ENCODE assay signal across 8 cellular contexts in the genomic region with DNA sequence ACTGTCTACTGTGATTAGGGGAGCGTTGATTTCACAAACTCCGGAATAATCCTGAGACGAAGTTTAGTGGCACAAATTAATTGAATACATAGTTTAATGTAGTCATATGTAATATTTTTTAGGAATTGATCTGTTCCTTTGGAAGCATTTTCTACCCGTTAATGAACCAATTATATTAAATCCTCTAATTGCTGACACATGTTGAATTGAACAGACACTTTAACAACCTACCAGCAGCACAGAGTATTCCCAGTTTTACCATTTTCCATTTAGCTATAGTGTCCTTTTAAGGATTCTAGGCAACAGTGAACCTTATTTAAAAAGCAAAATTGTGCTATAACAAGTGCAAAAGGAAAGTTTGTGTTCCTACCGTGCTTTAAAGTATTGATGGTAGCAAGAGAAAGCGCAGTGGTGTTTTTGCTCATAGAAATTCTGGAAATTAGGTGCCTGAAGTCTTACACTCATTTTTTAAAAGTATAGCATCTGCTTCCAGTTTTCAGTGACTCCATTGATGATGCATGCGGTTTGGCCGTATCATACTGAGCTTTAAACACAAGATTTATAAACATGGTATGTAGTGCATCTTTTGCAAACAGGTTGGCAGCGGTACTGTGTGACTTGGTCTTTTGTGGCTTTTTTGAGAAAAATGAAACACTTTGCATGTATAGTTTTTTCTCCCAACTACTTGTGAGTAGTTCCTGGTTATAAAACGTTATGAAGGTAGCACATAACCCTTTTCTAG. TPM values are rescaled to one million over a fixed set of nuclear protein-coding genes. Genes with fewer than 3 reads are reported as not detected.
DNase-seq lines count a peak whose midpoint lies in the region; ATAC-seq and TF ChIP-seq lines count a peak whose summit lies in the region.

No MANE protein-coding gene starts in this region.

- H3K4me2 ChIP-seq in H9 (ENCODE audit: insufficient read depth, insufficient read length, low read length), result peak overlapping the region; percentile 78

- no peaks in the 10 kb centered on the region for H3K27me3 ChIP-seq in H9 (ENCODE audit: insufficient read depth, low read length)

- no peaks in the 10 kb centered on the region for H3K79me1 ChIP-seq in H9 (ENCODE audit: insufficient read depth, low read depth, low read length, poor library complexity, severe bottlenecking)

- peaks cover 40 to 64% (median 59%) of the 10 kb centered on the region in 3 experiments for H3K36me3 Mint-ChIP-seq in H9 (ENCODE audit: insufficient read depth in 1 of 3, low read depth in 3 of 3)
- H3K36me3 Mint-ChIP-seq in activated B cell treated with CpG ODN at 0.5 μM for 24 hours (ENCODE audit: low read depth), result peaks cover 51% of the 10 kb centered on the region
- H3K36me3 Mint-ChIP-seq in glutamatergic neuron (ENCODE audit: unreplicated experiment), result no peaks in the 10 kb centered on the region
- peaks cover 87% of the 10 kb centered on the region for H3K36me3 Mint-ChIP-seq in stimulated activated effector memory CD8-positive, alpha-beta T cell treated with anti-CD3 and anti-CD28 coated beads, Interleukin-12 subunit alpha, Interleukin-12 subunit beta, amount 100 ng/mL, for 72 hours

- peaks cover 55% of the 10 kb centered on the region for H3K79me2 ChIP-seq in H9 (ENCODE audit: insufficient read depth, low read length)

- H3K4me1 ChIP-seq in H9 (ENCODE audit: insufficient read depth, low read length), result peaks cover 3% of the 10 kb centered on the region; the same call in 1 of the 2 replicates

- POLR2A ChIA-PET in activated B cell treated with CpG ODN at 0.5 μM for 24 hours (lab: Charles Lee), result interaction anchor here (0.6 kb wide), 1 partner anchor 37 kb away, joined by 3 read pairs; no protein-coding TSS in a partner anchor

- CTCF ChIA-PET in activated B cell treated with CpG ODN at 0.5 μM for 24 hours (lab: Charles Lee), result interaction anchor here (1.1 kb wide), 1 partner anchor 155 kb away, joined by 3 read pairs; no protein-coding TSS in a partner anchor

- H3K9me3 ChIP-seq in H9 (ENCODE audit: control insufficient read depth, low read depth, low read length), result no peaks in the 10 kb centered on the region

- H3K4ac ChIP-seq in H9 (ENCODE audit: low read depth, low read length), result no peak overlapping the region

- H4K8ac ChIP-seq in H9 (replicated peaks; ENCODE audit: insufficient read length, low read depth, low read length), result no peak overlapping the region

- H3K18ac ChIP-seq in H9 (ENCODE audit: insufficient read length, low read depth, low read length), result no peak overlapping the region

- intact Hi-C loops in activated B cell treated with CpG ODN at 0.5 μM for 24 hours (cut with micrococcal nuclease), result loop anchor here (2.0 kb wide), 1 partner anchor 15 kb away; no protein-coding TSS in a partner anchor

- H2BK5ac ChIP-seq in H9 (ENCODE audit: insufficient read length, low read length), result no peak overlapping the region

- H3K9ac ChIP-seq in H9 (ENCODE audit: extremely low read depth, insufficient read length, low read length), result peak overlapping the region; percentile 99

- no peak for TF ChIP-seq CTCF in H9 (conservative IDR thresholded peaks at IDR 0.05)
- no peak for TF ChIP-seq CTCF in activated B cell treated with CpG ODN at 0.5 μM for 24 hours (IDR thresholded peaks at IDR 0.05)
- no peak for TF ChIP-seq CTCF in glutamatergic neuron (IDR thresholded peaks at IDR 0.05; ENCODE audit: partially characterized antibody, unreplicated experiment)

- H3K14ac ChIP-seq in H9 (ENCODE audit: insufficient read depth, low read length), result no peak overlapping the region

- no peak overlapping the region for H2BK12ac ChIP-seq in H9 (ENCODE audit: insufficient read length, low read depth, low read length)

- H3K23ac ChIP-seq in H9 (ENCODE audit: insufficient read length, low read depth, low read length), result no peak overlapping the region

- no CpG with 5 or more reads among the region's 10 CpGs for WGBS in H9 (ENCODE audit: extremely low coverage, insufficient read length, low lambda C conversion rate)

- no peak overlapping the region for H3T11ph ChIP-seq in H9 (ENCODE audit: low read length)

- H3K56ac ChIP-seq in H9 (ENCODE audit: insufficient read length, low read depth, low read length), result no peak overlapping the region

- DNase-seq in H9 (no peak), activated B cell treated with CpG ODN at 0.5 μM for 24 hours (no peak), glutamatergic neuron (no peak)
- DNase-seq in stimulated activated effector memory CD8-positive, alpha-beta T cell treated with anti-CD3 and anti-CD28 coated beads, Interleukin-12 subunit alpha, Interleukin-12 subunit beta, amount 100 ng/mL, for 72 hours (ENCODE audit: low spot score in 2 of 2), result no peak

- H3K4me1 Mint-ChIP-seq in H9 (peaks cover 19 to 40% of the 10 kb centered on the region in 2 experiments; a peak in 3 of 4 replicates), activated B cell treated with CpG ODN at 0.5 μM for 24 hours (peaks cover 45% of the 10 kb centered on the region), glutamatergic neuron (ENCODE audit: low read depth, unreplicated experiment) (peaks cover 11% of the 10 kb centered on the region)
- H3K4me1 Mint-ChIP-seq in stimulated activated effector memory CD8-positive, alpha-beta T cell treated with anti-CD3 and anti-CD28 coated beads, Interleukin-12 subunit alpha, Interleukin-12 subunit beta, amount 100 ng/mL, for 72 hours, result peaks cover 40% of the 10 kb centered on the region

- no peak overlapping the region for H2AK5ac ChIP-seq in H9 (ENCODE audit: insufficient read length, low read length)

- peak overlapping the region; percentile 52 to 96 (median 63); a peak in 3 of 7 replicates for H3K27ac Mint-ChIP-seq in H9
- H3K27ac Mint-ChIP-seq in activated B cell treated with CpG ODN at 0.5 μM for 24 hours, result peak overlapping the region; percentile 99
- H3K27ac Mint-ChIP-seq in glutamatergic neuron (ENCODE audit: unreplicated experiment), result peak overlapping the region; percentile 77
- peak overlapping the region; percentile 100 for H3K27ac Mint-ChIP-seq in stimulated activated effector memory CD8-positive, alpha-beta T cell treated with anti-CD3 and anti-CD28 coated beads, Interleukin-12 subunit alpha, Interleukin-12 subunit beta, amount 100 ng/mL, for 72 hours

- H3K9me3 Mint-ChIP-seq in H9 (peaks cover 50 to 60% of the 10 kb centered on the region in 2 experiments), activated B cell treated with CpG ODN at 0.5 μM for 24 hours (no peaks in the 10 kb centered on the region), glutamatergic neuron (ENCODE audit: unreplicated experiment) (peaks cover 10% of the 10 kb centered on the region)
- no peaks in the 10 kb centered on the region for H3K9me3 Mint-ChIP-seq in stimulated activated effector memory CD8-positive, alpha-beta T cell treated with anti-CD3 and anti-CD28 coated beads, Interleukin-12 subunit alpha, Interleukin-12 subunit beta, amount 100 ng/mL, for 72 hours

- no peak overlapping the region for H2BK15ac ChIP-seq in H9 (ENCODE audit: low read depth, low read length)

- H2BK120ac ChIP-seq in H9 (ENCODE audit: low read depth, low read length, poor library complexity, severe bottlenecking), result no peak overlapping the region

- H3K4me3 Mint-ChIP-seq in H9, result peak overlapping the region; percentile 92 to 93
- peak overlapping the region; percentile 93 for H3K4me3 Mint-ChIP-seq in activated B cell treated with CpG ODN at 0.5 μM for 24 hours
- H3K4me3 Mint-ChIP-seq in glutamatergic neuron (ENCODE audit: unreplicated experiment), result peak overlapping the region; percentile 91
- H3K4me3 Mint-ChIP-seq in stimulated activated effector memory CD8-positive, alpha-beta T cell treated with anti-CD3 and anti-CD28 coated beads, Interleukin-12 subunit alpha, Interleukin-12 subunit beta, amount 100 ng/mL, for 72 hours, result peak overlapping the region; percentile 95

- H3K27me3 Mint-ChIP-seq in H9 (ENCODE audit: low read depth) (no peaks in the 10 kb centered on the region; the same call in 1 of the 2 replicates), activated B cell treated with CpG ODN at 0.5 μM for 24 hours (no peaks in the 10 kb centered on the region), glutamatergic neuron (ENCODE audit: unreplicated experiment) (peaks cover 8% of the 10 kb centered on the region)

- no peaks in the 10 kb centered on the region for H4K20me1 ChIP-seq in H9 (ENCODE audit: control insufficient read depth, insufficient read depth, insufficient read length)

- H2AFZ ChIP-seq in H9 (ENCODE audit: low read length), result no peak overlapping the region

- no peak for ATAC-seq in activated B cell treated with CpG ODN at 0.5 μM for 24 hours (ENCODE audit: low read depth)
- ATAC-seq in stimulated activated effector memory CD8-positive, alpha-beta T cell treated with anti-CD3 and anti-CD28 coated beads, Interleukin-12 subunit alpha, Interleukin-12 subunit beta, amount 100 ng/mL, for 72 hours, result peak; percentile 28
- ATAC-seq in HG02588 (IDR thresholded peaks at IDR 0.05; ENCODE audit: unreplicated experiment), result no peak
- ATAC-seq in GM18873 (IDR thresholded peaks at IDR 0.05; ENCODE audit: low FRiP score, unreplicated experiment), result no peak
- ATAC-seq in HG02938 (IDR thresholded peaks at IDR 0.05; ENCODE audit: unreplicated experiment), result no peak
- no peak for ATAC-seq in HG02885 (IDR thresholded peaks at IDR 0.05; ENCODE audit: poor library complexity, unreplicated experiment)

- H4K91ac ChIP-seq in H9 (ENCODE audit: insufficient read length, low read depth, low read length), result no peak overlapping the region

- peaks cover 10% of the 10 kb centered on the region for H3K23me2 ChIP-seq in H9 (ENCODE audit: insufficient read length, low read depth, low read length, poor library complexity, severe bottlenecking)

- H4K5ac ChIP-seq in H9 (ENCODE audit: insufficient read length, low read depth, low read length), result no peak overlapping the region

- no peak overlapping the region for H2BK20ac ChIP-seq in H9 (ENCODE audit: low read depth, low read length, poor library complexity, severe bottlenecking)

- no peak overlapping the region for H3K27ac ChIP-seq in H9 (ENCODE audit: insufficient read length, low read depth, low read length)

RNA-seq across cellular contexts. Expression of a gene that starts 1.8 kb away (rescaled TPM):
- 328 and 338 TPM in 2 replicates for total RNA-seq in H9 (2021)
- total RNA-seq in activated B cell treated with CpG ODN at 0.5 μM for 24 hours, result 225 and 247 TPM in 2 replicates
- 208 TPM for total RNA-seq in glutamatergic neuron (ENCODE audit: unreplicated experiment)
